Comparison of ENCODE assay signal across 24 cellular contexts in the genomic region with DNA sequence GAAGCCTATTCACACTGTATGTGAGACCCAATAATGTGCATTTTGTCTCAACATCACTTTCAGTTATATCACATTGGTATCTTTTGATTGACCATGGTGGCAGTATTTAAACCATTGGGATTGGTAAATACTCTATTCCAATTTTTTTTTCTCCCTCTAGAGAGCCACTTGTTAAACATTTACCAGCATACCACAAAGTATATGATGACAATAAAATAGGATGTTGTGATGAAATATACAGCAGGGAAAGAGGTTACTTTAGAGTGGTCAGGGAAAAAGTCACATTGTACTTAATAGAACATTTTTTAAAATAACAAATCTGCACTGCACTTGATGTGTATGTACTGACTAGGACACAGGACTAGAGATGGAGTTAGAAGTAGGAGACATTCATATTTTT. TPM values are rescaled to one million over a fixed set of nuclear protein-coding genes. Genes with fewer than 3 reads are reported as not detected.
DNase-seq lines count a peak whose midpoint lies in the region; ATAC-seq, FAIRE-seq and TF ChIP-seq lines count a peak whose summit lies in the region.
"Had no signal": no experiment of that assay in that cellular context is flagged by ENCODE, and none has a peak within 500 bp of the region (broad histone marks: within the 10 kb centered on the region; RNA-seq: fewer than 3 reads in every experiment).

No MANE protein-coding gene starts in this region.

- no peaks in the 10 kb centered on the region for H3K27me3 ChIP-seq in HepG2 (ENCODE audit: control insufficient read depth in 1 of 2, insufficient read depth in 2 of 2, low read length in 2 of 2)
- H3K27me3 ChIP-seq in right lobe of liver = no peaks in the 10 kb centered on the region
- H3K27me3 ChIP-seq in gastrocnemius medialis = no peaks in the 10 kb centered on the region

- no TSS peak for BruUV-seq in HepG2 (replicated peaks; lab: Mats Ljungman, UMichigan)

- H3K4me3 ChIP-seq in HepG2 (replicated peaks in 1 of 3; ENCODE audit: insufficient read depth in 1 of 3, low read depth in 2 of 3, low read length in 3 of 3) = no peak overlapping the region
- H3K4me3 ChIP-seq in right lobe of liver = no peak overlapping the region
- H3K4me3 ChIP-seq in mucosa of descending colon = no peak overlapping the region
- no peak overlapping the region for H3K4me3 ChIP-seq in gastrocnemius medialis
- H3K4me3 ChIP-seq: BLaER1, HAP-1 had no signal

- H3K27ac ChIP-seq in HepG2 (ENCODE audit: extremely low read length, insufficient read depth, low read length) = no peak overlapping the region
- no peak overlapping the region for H3K27ac ChIP-seq in right lobe of liver
- no peak overlapping the region for H3K27ac ChIP-seq in gastrocnemius medialis
- H3K27ac ChIP-seq: 22Rv1, BLaER1, C4-2B had no signal

- POLR2A ChIA-PET in HepG2 (lab: Yijun Ruan, JAX) = interaction anchor here (0.7 kb wide), 1 partner anchor 164 kb away, joined by 5 read pairs; no protein-coding TSS in a partner anchor

- no peak overlapping the region for H3K9ac ChIP-seq in HepG2 (ENCODE audit: insufficient read depth, low read depth, low read length)
- H3K9ac ChIP-seq: BLaER1 had no signal

- peaks cover 7% of the 10 kb centered on the region for H3K79me2 ChIP-seq in HepG2 (ENCODE audit: insufficient read depth, low read length)

- FAIRE-seq in HepG2 (lab: Jason Lieb, UNC) = no peak
- FAIRE-seq: GM12891, H54 had no signal

- TF ChIP-seq RAD21 in HepG2 (CRISPR knock-in tag; IDR thresholded peaks at IDR 0.05) = no peak

- no peak overlapping the region for H3K4me2 ChIP-seq in HepG2 (ENCODE audit: low read depth, low read length)
- H3K4me2 ChIP-seq: BLaER1 had no signal

- TF ChIP-seq EP300 in HepG2 (IDR thresholded peaks at IDR 0.05; ENCODE audit: low read depth in 2 of 2, low read length in 2 of 2) = no peak
- TF ChIP-seq EP300 in HepG2 (CRISPR knock-in tag; IDR thresholded peaks at IDR 0.05; ENCODE audit: borderline replicate concordance) = no peak

- intact Hi-C loops in HepG2 (cut with micrococcal nuclease; ENCODE audit: unreplicated experiment) (loop anchor here (10.0 kb wide), 1 partner anchor 469 kb away; no protein-coding TSS in a partner anchor), right lobe of liver (cut with DNase I) (loop anchor here in 1 of 2 donors (10.0 kb wide), 1 partner anchor 109 kb away; no protein-coding TSS in a partner anchor), mucosa of descending colon (cut with DNase I, micrococcal nuclease) (no loop called here), gastrocnemius medialis (cut with DNase I; ENCODE audit: low total_unique reads) (no loop called here)

- H2AFZ ChIP-seq in HepG2 (ENCODE audit: low read length) = no peak overlapping the region

- H3K4me1 ChIP-seq in HepG2 (ENCODE audit: insufficient read depth, low read length) (peaks cover 48% of the 10 kb centered on the region), right lobe of liver (peaks cover 0 to 23% (median 0%) of the 10 kb centered on the region in 4 donors), mucosa of descending colon (ENCODE audit: low read depth) (no peaks in the 10 kb centered on the region), gastrocnemius medialis (no peaks in the 10 kb centered on the region)
- H3K4me1 ChIP-seq: BLaER1 had no signal

- TF ChIP-seq CTCF in HepG2 (CRISPR knock-in tag; IDR thresholded peaks at IDR 0.05) = no peak
- no peak for TF ChIP-seq CTCF in right lobe of liver (IDR thresholded peaks at IDR 0.05)
- no peak for TF ChIP-seq CTCF in mucosa of descending colon (IDR thresholded peaks at IDR 0.05)
- TF ChIP-seq CTCF in gastrocnemius medialis (IDR thresholded peaks at IDR 0.05 in 4 of 5, conservative IDR thresholded peaks at IDR 0.05 in 1 of 5) = no peak

- CTCF ChIA-PET in HepG2 (lab: Yijun Ruan, JAX; ENCODE audit: low intra/inter-chr PET ratio, low total read pairs) = no interaction called here

- TF ChIP-seq POLR2A in HepG2 (IDR thresholded peaks at IDR 0.05; ENCODE audit: insufficient read depth in 1 of 2, low read depth in 2 of 2, low read length in 2 of 2) (no peak), right lobe of liver (IDR thresholded peaks at IDR 0.05) (no peak), erythroblast (IDR thresholded peaks at IDR 0.05; ENCODE audit: low read length) (no peak), gastrocnemius medialis (IDR thresholded peaks at IDR 0.05) (no peak)

- H4K20me1 ChIP-seq in HepG2 (ENCODE audit: insufficient read depth, low read length) = no peaks in the 10 kb centered on the region
- H4K20me1 ChIP-seq: BLaER1 had no signal

- ATAC-seq in HepG2 = peak; percentile 64
- ATAC-seq in right lobe of liver = no peak
- ATAC-seq in mucosa of descending colon = peak; percentile 39
- ATAC-seq in gastrocnemius medialis = no peak
- ATAC-seq: CD8-positive, alpha-beta T cell had no signal

- no peaks in the 10 kb centered on the region for H3K36me3 ChIP-seq in HepG2 (replicated peaks in 1 of 2; ENCODE audit: control insufficient read depth in 1 of 2, insufficient read depth in 2 of 2, low read length in 2 of 2)
- H3K36me3 ChIP-seq in right lobe of liver = no peaks in the 10 kb centered on the region
- H3K36me3 ChIP-seq in mucosa of descending colon (ENCODE audit: low read depth) = no peaks in the 10 kb centered on the region
- H3K36me3 ChIP-seq in gastrocnemius medialis = no peaks in the 10 kb centered on the region
- H3K36me3 ChIP-seq: BLaER1, HAP-1 had no signal

- no peaks in the 10 kb centered on the region for H3K9me3 ChIP-seq in HepG2 (ENCODE audit: low read length)
- H3K9me3 ChIP-seq in right lobe of liver = no peaks in the 10 kb centered on the region
- H3K9me3 ChIP-seq in mucosa of descending colon = no peaks in the 10 kb centered on the region
- H3K9me3 ChIP-seq in gastrocnemius medialis = no peaks in the 10 kb centered on the region
- H3K9me3 ChIP-seq: BLaER1, HAP-1 had no signal

- DNase-seq in HepG2 (ENCODE audit: low spot score) = peak; percentile 21
- no peak for DNase-seq in right lobe of liver
- DNase-seq in SW480 (ENCODE audit: low spot score) = peak; percentile 36
- no peak for DNase-seq in mucosa of descending colon
- DNase-seq in erythroblast (lab: John Stamatoyannopoulos, UW) = no peak
- no peak for DNase-seq in gastrocnemius medialis
- DNase-seq in effector CD8-positive, alpha-beta T cell (lab: John Stamatoyannopoulos, UW) = no peak
- DNase-seq: Calu3; CD4-positive, CD25-positive, alpha-beta regulatory T cell; CD8-positive, alpha-beta T cell; COR-L47; DMS153; DMS79 treated with DMSO at 0.1 percent for 48 hours; GF-D8; GOT3; HFFc6 had no signal

- in situ Hi-C loops in HepG2 (cut with HindIII; ENCODE audit: extremely low pct_ligation_motif_present, low pct_unique_long_range_greater_than_20kb) (loop anchor here (5.0 kb wide), 1 partner anchor 106 kb away; no protein-coding TSS in a partner anchor), gastrocnemius medialis (cut with MboI; ENCODE audit: low sequenced_read_pairs in 4 of 4) (no loop called here)

TF ChIP-seq in HepG2, 621 proteins besides CTCF, POLR2A, EP300 and RAD21 (continues in another document):
- TF ChIP-seq CENPT (CRISPR knock-in tag; IDR thresholded peaks at IDR 0.05; ENCODE audit: low read depth) (no peak), DR1 (CRISPR knock-in tag; IDR thresholded peaks at IDR 0.05) (no peak), REXO4 (CRISPR knock-in tag; IDR thresholded peaks at IDR 0.05; ENCODE audit: borderline replicate concordance) (no peak), SAFB2 (CRISPR knock-in tag; IDR thresholded peaks at IDR 0.05; ENCODE audit: borderline replicate concordance, low read depth) (no peak), ZFX (CRISPR knock-in tag; IDR thresholded peaks at IDR 0.05; ENCODE audit: low read depth) (no peak), CEBPB (IDR thresholded peaks at IDR 0.05; ENCODE audit: borderline replicate concordance, low read depth, low read length) (peak; percentile 17; the same call in 1 of the 2 replicates)
- TF ChIP-seq, protein P1, sequence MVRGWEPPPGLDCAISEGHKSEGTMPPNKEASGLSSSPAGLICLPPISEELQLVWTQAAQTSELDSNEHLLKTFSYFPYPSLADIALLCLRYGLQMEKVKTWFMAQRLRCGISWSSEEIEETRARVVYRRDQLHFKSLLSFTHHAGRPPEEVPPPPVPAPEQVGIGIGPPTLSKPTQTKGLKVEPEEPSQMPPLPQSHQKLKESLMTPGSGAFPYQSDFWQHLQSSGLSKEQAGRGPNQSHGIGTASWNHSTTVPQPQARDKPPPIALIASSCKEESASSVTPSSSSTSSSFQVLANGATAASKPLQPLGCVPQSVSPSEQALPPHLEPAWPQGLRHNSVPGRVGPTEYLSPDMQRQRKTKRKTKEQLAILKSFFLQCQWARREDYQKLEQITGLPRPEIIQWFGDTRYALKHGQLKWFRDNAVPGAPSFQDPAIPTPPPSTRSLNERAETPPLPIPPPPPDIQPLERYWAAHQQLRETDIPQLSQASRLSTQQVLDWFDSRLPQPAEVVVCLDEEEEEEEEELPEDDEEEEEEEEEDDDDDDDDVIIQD (CRISPR knock-in tag; IDR thresholded peaks at IDR 0.05; ENCODE audit: low read depth) = peak; percentile 49; the same call in 1 of the 2 replicates

RNA-seq across cellular contexts. Expression of a gene that starts 5.6 kb away (rescaled TPM):
- total RNA-seq in HepG2 (2016; rRNA removed; fragmentation: Illumina TruSeq; extraction: Trizol) = 18.5 and 31.9 TPM in 2 replicates
- total RNA-seq in HepG2 (2016; cell fraction: cytosol; rRNA removed; fragmentation: Illumina TruSeq; extraction: Trizol; ENCODE audit: low read depth) = 4.5 and 5.5 TPM in 2 replicates
- total RNA-seq in HepG2 (2016; cell fraction: insoluble cytoplasmic fraction; rRNA removed; fragmentation: Illumina TruSeq; extraction: Trizol) = 18.8 and 29.3 TPM in 2 replicates
- total RNA-seq in HepG2 (2016; cell fraction: membrane; rRNA removed; fragmentation: Illumina TruSeq; extraction: Trizol) = 6.1 and 6.3 TPM in 2 replicates
- total RNA-seq in HepG2 (2016; cell fraction: nucleus; rRNA removed; fragmentation: Illumina TruSeq; extraction: Trizol) = 15.4 and 20.0 TPM in 2 replicates
- polyA plus RNA-seq in HepG2 (2011; rRNA removed) = 14.4 and 19.2 TPM in 2 replicates
- 13.9 and 17.2 TPM in 2 replicates for polyA plus RNA-seq in HepG2 (2011; cell fraction: cytosol; rRNA removed)
- polyA plus RNA-seq in HepG2 (2011; cell fraction: nucleus; rRNA removed) = 10.1 and 11.0 TPM in 2 replicates
- polyA plus RNA-seq in HepG2 (2012) = 17.4 and 20.6 TPM in 2 replicates
- 3.4 and 3.8 TPM in 2 replicates for polyA plus RNA-seq in HepG2 (2016; cell fraction: cytosol; fragmentation: Illumina TruSeq; extraction: Trizol; ENCODE audit: low read depth)
- polyA plus RNA-seq in HepG2 (2016; cell fraction: insoluble cytoplasmic fraction; fragmentation: Illumina TruSeq; extraction: Trizol; ENCODE audit: low read depth) = 25.6 and 26.5 TPM in 2 replicates
- polyA plus RNA-seq in HepG2 (2016; cell fraction: membrane; fragmentation: Illumina TruSeq; extraction: Trizol; ENCODE audit: low read depth) = 4.4 and 5.9 TPM in 2 replicates
- polyA plus RNA-seq in HepG2 (2016; cell fraction: nucleus; fragmentation: Illumina TruSeq; extraction: Trizol; ENCODE audit: insufficient read depth, low read depth) = 16.7 and 18.0 TPM in 2 replicates
- 13.0 TPM in 1 of 2 replicates, not detected in the other for polyA minus RNA-seq in HepG2 (2011; rRNA and poly(A)+ RNA removed; ENCODE audit: low replicate concordance)
- polyA minus RNA-seq in HepG2 (2011; cell fraction: cytosol; rRNA and poly(A)+ RNA removed) = 15.1 and 15.6 TPM in 2 replicates
- 35.3 and 37.2 TPM in 2 replicates for polyA minus RNA-seq in HepG2 (2011; cell fraction: nucleus; rRNA and poly(A)+ RNA removed)
- total RNA-seq in right lobe of liver = 10 to 100 TPM; 13.4 to 23.0 (median 20.2) TPM
- 1 to 10 TPM in 2 of 3 donors, under 1 TPM in 1; 0.36 to 4.1 (median 3.1) TPM for total RNA-seq in mucosa of descending colon
- 1 to 10 TPM; 1.4 to 4.8 (median 2.8) TPM for total RNA-seq in gastrocnemius medialis
- total RNA-seq: B cell; CD8-positive, alpha-beta T cell; G401 had no signal

Comparison
In these comparisons a context has a peak if more than half of its experiments do, and no peak if none do; other contexts are left out.
1. ATAC-seq: peak in HepG2 (single experiment) and mucosa of descending colon (single experiment); none in right lobe of liver (0 of 4) and gastrocnemius medialis (0 of 2).
2. DNase-seq: peak in HepG2 (single experiment) and SW480 (single experiment); none in right lobe of liver (0 of 3), mucosa of descending colon (0 of 3), erythroblast (0 of 2), gastrocnemius medialis (0 of 2) and effector CD8-positive, alpha-beta T cell (single experiment).